1 cellular context compared by ENCODE assay signal in genomic region chr1:39205102-39205780, GRCh38.
TF ChIP-seq lines count a peak whose summit lies in the region.

No MANE protein-coding gene starts in this region.

TF ChIP-seq in GM23338, 12 proteins besides CTCF, POLR2A, EP300 and RAD21 (continued from another document):
- TF ChIP-seq POLR2AphosphoS5 (IDR thresholded peaks at IDR 0.05; ENCODE audit: low read depth): no peak
- no peak for TF ChIP-seq EZH2phosphoT487 (IDR thresholded peaks at IDR 0.05; ENCODE audit: unreplicated experiment)
- no peak for TF ChIP-seq STAT1 (IDR thresholded peaks at IDR 0.05; ENCODE audit: unreplicated experiment)
- TF ChIP-seq JUNB (IDR thresholded peaks at IDR 0.05; ENCODE audit: unreplicated experiment): no peak
- TF ChIP-seq EZH2 (IDR thresholded peaks at IDR 0.05; ENCODE audit: low read depth, unreplicated experiment): no peak
